Comparison of ENCODE assay signal across 8 cellular contexts in the genomic region with DNA sequence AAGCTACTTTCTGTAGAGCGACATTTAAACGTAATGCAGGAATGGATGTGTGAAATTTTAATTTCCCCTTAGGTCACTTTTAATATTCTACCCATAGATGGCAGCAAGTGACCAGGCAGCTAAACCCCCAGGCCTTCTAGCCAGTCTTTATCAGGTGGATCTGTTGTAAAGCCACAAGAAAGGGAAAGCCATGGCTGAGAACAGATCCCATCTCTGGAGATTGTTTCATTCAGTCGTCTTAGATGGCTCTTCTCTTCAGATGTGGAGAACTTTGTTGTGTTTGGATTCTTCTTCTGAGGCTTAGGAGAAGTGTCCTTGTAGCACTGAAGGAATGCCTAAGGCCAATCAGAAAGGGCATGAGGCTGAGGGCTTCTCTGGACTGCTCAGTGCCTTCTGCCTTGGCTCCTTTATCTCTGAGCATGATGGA. TPM values are rescaled to one million over a fixed set of nuclear protein-coding genes. Genes with fewer than 3 reads are reported as not detected.
DNase-seq lines count a peak whose midpoint lies in the region; ATAC-seq and TF ChIP-seq lines count a peak whose summit lies in the region.

No MANE protein-coding gene starts in this region.

- TF ChIP-seq POLR2A in gastroesophageal sphincter (IDR thresholded peaks at IDR 0.05), result no peak

- peaks cover 23% of the 10 kb centered on the region for H3K27me3 ChIP-seq in gastroesophageal sphincter

- TF ChIP-seq CTCF in gastroesophageal sphincter (IDR thresholded peaks at IDR 0.05), result peak; percentile 58 to 85 (median 76)

- ATAC-seq in gastroesophageal sphincter (no peak), HG03457 (IDR thresholded peaks at IDR 0.05; ENCODE audit: unreplicated experiment) (no peak)

- H3K27ac ChIP-seq in gastroesophageal sphincter, result no peak overlapping the region

- no peaks in the 10 kb centered on the region for H3K9me3 ChIP-seq in gastroesophageal sphincter

- no peaks in the 10 kb centered on the region for H3K4me1 ChIP-seq in gastroesophageal sphincter

- no peaks in the 10 kb centered on the region for H3K36me3 ChIP-seq in gastroesophageal sphincter

- TF ChIP-seq EP300 in gastroesophageal sphincter (IDR thresholded peaks at IDR 0.05), result no peak

- DNase-seq in NCI-H524 (lab: John Stamatoyannopoulos, UW), result peak; percentile 49 to 77
- DNase-seq in NCI-H524 treated with DMSO at 0.1 percent for 48 hours (lab: John Stamatoyannopoulos, UW), result no peak
- peak; percentile 75 to 81 for DNase-seq in Kasumi-1 (lab: John Stamatoyannopoulos, UW)
- peak; percentile 70 for DNase-seq in OCI-M2 (lab: John Stamatoyannopoulos, UW; ENCODE audit: unreplicated experiment)
- DNase-seq in activated gamma-delta T cell treated with anti-CD3 and anti-CD28 coated beads, Interleukin-2, amount 50 U/mL, for 16 hours (ENCODE audit: low read depth), result peak; percentile 11
- peak; percentile 79 for DNase-seq in pons (ENCODE audit: low spot score)

- H3K4me3 ChIP-seq in gastroesophageal sphincter, result no peak overlapping the region

- 0 to 2% methylated on average over 3 of the region's 3 CpGs for WGBS in gastroesophageal sphincter (ENCODE audit: low coverage in 1 of 2), 2 donors

RNA-seq across cellular contexts. Expression of gene RNF182, which starts 15.8 kb away (rescaled TPM):
- 1 to 10 TPM in 1 of 4 donors, under 1 TPM in 2, not detected in 1; 0.16 to 1.3 (median 0.27) TPM for total RNA-seq in gastroesophageal sphincter
